ENCODE assay signal across 8 cellular contexts in genomic region chr6:12289655-12290489, GRCh38. TPM values are rescaled to one million over a fixed set of nuclear protein-coding genes. Genes with fewer than 3 reads are reported as not detected.
DNase-seq lines count a peak whose midpoint lies in the region; ATAC-seq, FAIRE-seq and TF ChIP-seq lines count a peak whose summit lies in the region.

Gene EDN1, plus strand, starts transcription at chr6:12290361. Its CDS starts 269 bp downstream, at chr6:12290630.

- H3K27me3 ChIP-seq in endothelial cell of umbilical vein (ENCODE audit: control insufficient read depth in 2 of 2, insufficient read depth in 2 of 2, low read length in 2 of 2), result no peaks in the 10 kb centered on the region

- H3K4me2 ChIP-seq in endothelial cell of umbilical vein (ENCODE audit: insufficient read depth, low read length), result peak within 1 kb of the TSS; percentile 93

- peak within 1 kb of the TSS; percentile 98 for H3K27ac ChIP-seq in endothelial cell of umbilical vein (ENCODE audit: insufficient read depth, low read depth, low read length)

- H3K4me3 ChIP-seq in endothelial cell of umbilical vein (replicated peaks in 1 of 3; ENCODE audit: insufficient read depth in 1 of 3, low read depth in 1 of 3, low read length in 3 of 3), result peak within 1 kb of the TSS; percentile 91 to 98 (median 96)

- peaks cover 23% of the 10 kb centered on the region for H3K4me1 ChIP-seq in endothelial cell of umbilical vein (ENCODE audit: control insufficient read depth, extremely low read depth, insufficient read depth, low read length)

- no peaks in the 10 kb centered on the region for H3K9me1 ChIP-seq in endothelial cell of umbilical vein (replicated peaks; ENCODE audit: control insufficient read depth, extremely low read depth, insufficient read depth, low read length)

- peak within 1 kb of the TSS; percentile 75 for H3K4me3 Mint-ChIP-seq in activated CD8-positive, alpha-beta T cell treated with anti-CD3 and anti-CD28 coated beads for 36 hours
- peak within 1 kb of the TSS; percentile 79 for H3K4me3 Mint-ChIP-seq in mesothelial cell of epicardium

- DNase-seq in AG08395 (ENCODE audit: low spot score) (peak; percentile 74), NCI-H226 (peak; percentile 79), endothelial cell of umbilical vein (ENCODE audit: low read depth, low spot score) (peak; percentile 100), mesothelial cell of epicardium (ENCODE audit: low spot score in 2 of 2, unreplicated experiment in 2 of 2) (peak; percentile 56 to 80)
- DNase-seq in activated CD8-positive, alpha-beta T cell treated with anti-CD3 and anti-CD28 coated beads for 36 hours, result peak; percentile 73
- peak; percentile 44 to 54 for DNase-seq in stimulated activated CD8-positive, alpha-beta memory T cell treated with anti-CD3 and anti-CD28 coated beads, Interleukin-2, amount 100 ng/mL, for 48 hours (ENCODE audit: low read depth in 2 of 2)

- H3K79me2 ChIP-seq in endothelial cell of umbilical vein (ENCODE audit: control insufficient read depth, insufficient read depth, low read length), result peaks cover 45% of the 10 kb centered on the region

- peak; percentile 18 for TF ChIP-seq CTCF in activated CD8-positive, alpha-beta T cell treated with anti-CD3 and anti-CD28 coated beads for 36 hours (IDR thresholded peaks at IDR 0.05)
- TF ChIP-seq CTCF in endothelial cell of umbilical vein (IDR thresholded peaks at IDR 0.05; ENCODE audit: extremely low read depth in 1 of 2, insufficient read depth in 1 of 2, low read depth in 1 of 2, low read length in 2 of 2) (no peak), mesothelial cell of epicardium (IDR thresholded peaks at IDR 0.05; ENCODE audit: unreplicated experiment) (no peak)

- no peak within 1 kb of the TSS for H3K27ac Mint-ChIP-seq in activated CD8-positive, alpha-beta T cell treated with anti-CD3 and anti-CD28 coated beads for 36 hours
- H3K27ac Mint-ChIP-seq in mesothelial cell of epicardium, result peak within 1 kb of the TSS; percentile 91

- FAIRE-seq in endothelial cell of umbilical vein (lab: Jason Lieb, UNC), result peak; percentile 83

- CTCF ChIA-PET in activated CD8-positive, alpha-beta T cell treated with anti-CD3 and anti-CD28 coated beads for 36 hours (lab: Charles Lee), result interaction anchor here (0.7 to 4.9 kb wide), 50 partner anchors 9 to 709 kb away, joined by 3 to 57 read pairs (median 4); no protein-coding TSS in a partner anchor
- CTCF ChIA-PET in endothelial cell of umbilical vein (lab: Charles Lee), result interaction anchor here (0.8 to 4.6 kb wide), 48 partner anchors 9 to 714 kb away, joined by 3 to 89 read pairs (median 5); partner anchors contain the start of gene HIVEP1

- H3K36me3 ChIP-seq in endothelial cell of umbilical vein (ENCODE audit: control insufficient read depth in 2 of 2, extremely low read depth in 1 of 2, insufficient read depth in 2 of 2, low read length in 2 of 2), result peaks cover 27 to 34% of the 10 kb centered on the region in 2 experiments

- no peaks in the 10 kb centered on the region for H3K9me3 Mint-ChIP-seq in activated CD8-positive, alpha-beta T cell treated with anti-CD3 and anti-CD28 coated beads for 36 hours
- no peaks in the 10 kb centered on the region for H3K9me3 Mint-ChIP-seq in mesothelial cell of epicardium

- intact Hi-C loops in activated CD8-positive, alpha-beta T cell treated with anti-CD3 and anti-CD28 coated beads for 36 hours (cut with micrococcal nuclease), result loop anchor here (5.0 to 10.0 kb wide), 3 partner anchors 138 to 633 kb away; no protein-coding TSS in a partner anchor
- intact Hi-C loops in endothelial cell of umbilical vein (cut with micrococcal nuclease), result loop anchor here (1.0 to 10.0 kb wide), 15 partner anchors 56 to 1078 kb away; no protein-coding TSS in a partner anchor

- TSS peak; percentile 81 for BruUV-seq in endothelial cell of umbilical vein (replicated peaks; lab: Mats Ljungman, UMichigan)

- ATAC-seq in GM18519 (IDR thresholded peaks at IDR 0.05; ENCODE audit: low FRiP score, unreplicated experiment) (peak; percentile 63), HG02981 (IDR thresholded peaks at IDR 0.05; ENCODE audit: unreplicated experiment) (peak; percentile 78)
- peak; percentile 89 for ATAC-seq in activated CD8-positive, alpha-beta T cell treated with anti-CD3 and anti-CD28 coated beads for 36 hours

- H3K9ac ChIP-seq in endothelial cell of umbilical vein (replicated peaks; ENCODE audit: extremely low read depth, insufficient read depth, low read length), result peak within 1 kb of the TSS; percentile 99

- H2AFZ ChIP-seq in endothelial cell of umbilical vein (ENCODE audit: low read depth, low read length), result no peak within 1 kb of the TSS

- peaks cover 9% of the 10 kb centered on the region for H3K4me1 Mint-ChIP-seq in activated CD8-positive, alpha-beta T cell treated with anti-CD3 and anti-CD28 coated beads for 36 hours (ENCODE audit: low read depth)
- peaks cover 55% of the 10 kb centered on the region for H3K4me1 Mint-ChIP-seq in mesothelial cell of epicardium

- no peaks in the 10 kb centered on the region for H3K36me3 Mint-ChIP-seq in activated CD8-positive, alpha-beta T cell treated with anti-CD3 and anti-CD28 coated beads for 36 hours (ENCODE audit: low read depth)
- H3K36me3 Mint-ChIP-seq in mesothelial cell of epicardium, result no peaks in the 10 kb centered on the region

- POLR2A ChIA-PET in activated CD8-positive, alpha-beta T cell treated with anti-CD3 and anti-CD28 coated beads for 36 hours (lab: Charles Lee), result interaction anchor here (0.6 to 0.7 kb wide), 3 partner anchors 13 to 649 kb away, joined by 3 read pairs; no protein-coding TSS in a partner anchor
- POLR2A ChIA-PET in endothelial cell of umbilical vein (lab: Charles Lee), result interaction anchor here (0.6 to 4.3 kb wide), 34 partner anchors 10 to 715 kb away, joined by 3 to 125 read pairs (median 4); partner anchors contain the start of gene HIVEP1

- dilution Hi-C loops in endothelial cell of umbilical vein (cut with MboI; ENCODE audit: extremely low pct_ligation_motif_present, low sequenced_read_pairs), result loop anchor here (10.0 to 25.0 kb wide), 4 partner anchors 197 to 678 kb away; no protein-coding TSS in a partner anchor

- peak; percentile 100 for TF ChIP-seq POLR2A in endothelial cell of umbilical vein (IDR thresholded peaks at IDR 0.05; ENCODE audit: low read depth, low read length)

- no peaks in the 10 kb centered on the region for H3K9me3 ChIP-seq in endothelial cell of umbilical vein (replicated peaks; ENCODE audit: control insufficient read depth, insufficient read depth, low read length)

- H3K27me3 Mint-ChIP-seq in activated CD8-positive, alpha-beta T cell treated with anti-CD3 and anti-CD28 coated beads for 36 hours, result peaks cover 29% of the 10 kb centered on the region
- H3K27me3 Mint-ChIP-seq in mesothelial cell of epicardium (ENCODE audit: low read depth), result peaks cover 14% of the 10 kb centered on the region

- H4K20me1 ChIP-seq in endothelial cell of umbilical vein (replicated peaks; ENCODE audit: control insufficient read depth, extremely low read depth, insufficient read depth, low read length), result peaks cover 4% of the 10 kb centered on the region

TF ChIP-seq in endothelial cell of umbilical vein, 7 proteins besides CTCF, POLR2A, EP300 and RAD21:
- TF ChIP-seq POLR2AphosphoS5 (IDR thresholded peaks at IDR 0.05; ENCODE audit: insufficient read depth, low read depth, low read length), result peak; percentile 100
- peak; percentile 97 for TF ChIP-seq GATA2 (IDR thresholded peaks at IDR 0.05; ENCODE audit: insufficient read depth, insufficient read length, low read depth, low read length)
- peak; percentile 75 for TF ChIP-seq MYC (IDR thresholded peaks at IDR 0.05; ENCODE audit: low read depth, low read length)
- TF ChIP-seq FOS (IDR thresholded peaks at IDR 0.05; ENCODE audit: borderline replicate concordance, insufficient read depth, low read length), result peak; percentile 95
- no peak for TF ChIP-seq EZH2 (IDR thresholded peaks at IDR 0.05; ENCODE audit: borderline replicate concordance, low read depth, low read length, severe bottlenecking)
- peak; percentile 90 for TF ChIP-seq JUN (IDR thresholded peaks at IDR 0.05; ENCODE audit: borderline replicate concordance, insufficient read depth, insufficient read length, low read depth)
- peak; percentile 55 for TF ChIP-seq MAX (IDR thresholded peaks at IDR 0.05; ENCODE audit: insufficient read depth, insufficient read length)

RNA-seq across cellular contexts. Expression of gene EDN1, which starts in this region (rescaled TPM):
- under 1 TPM in 1 of 2 experiments, not detected in 1; 0.14 TPM for total RNA-seq in activated CD8-positive, alpha-beta T cell treated with anti-CD3 and anti-CD28 coated beads for 36 hours
- total RNA-seq in endothelial cell of umbilical vein, result 493 and 514 TPM in 2 replicates
- 492 and 498 TPM in 2 replicates for polyA plus RNA-seq in endothelial cell of umbilical vein
- polyA plus RNA-seq in endothelial cell of umbilical vein (2011; cell fraction: cytosol; rRNA removed), result 660 and 712 TPM in 2 replicates
- polyA plus RNA-seq in endothelial cell of umbilical vein (2011; cell fraction: nucleus; rRNA removed), result 777 and 878 TPM in 2 replicates
- 406 and 493 TPM in 2 replicates for polyA plus RNA-seq in endothelial cell of umbilical vein (2012)
- polyA minus RNA-seq in endothelial cell of umbilical vein, result 345 and 433 TPM in 2 replicates
- 1.2 TPM for polyA minus RNA-seq in endothelial cell of umbilical vein (2011; cell fraction: cytosol; rRNA and poly(A)+ RNA removed)
- polyA minus RNA-seq in endothelial cell of umbilical vein (2011; cell fraction: nucleus; rRNA and poly(A)+ RNA removed), result 248 and 267 TPM in 2 replicates
- 7.4 to 8.9 TPM (median 8.5 TPM) in 3 replicates for total RNA-seq in mesothelial cell of epicardium

Comparison
In these comparisons a context has a peak if more than half of its experiments do, and no peak if none do; other contexts are left out.
1. Peak in every context shown above with its lines: DNase-seq, ATAC-seq, H3K4me3 ChIP-seq and H3K27ac ChIP-seq.
2. RNA of gene EDN1 (total RNA-seq): 493 to 514 TPM in endothelial cell of umbilical vein; 7.4 to 8.9 TPM in mesothelial cell of epicardium and 0.14 TPM in activated CD8-positive, alpha-beta T cell treated with anti-CD3 and anti-CD28 coated beads for 36 hours; every median in the first group is over 10 times any median in the second.
3. Peak in DNase-seq and ATAC-seq in activated CD8-positive, alpha-beta T cell treated with anti-CD3 and anti-CD28 coated beads for 36 hours; RNA of the gene not detected or under 1 TPM.
4. DNase-seq: peak in every context shown above with its lines; median percentile 100 in endothelial cell of umbilical vein; 79 in NCI-H226; 74 in AG08395; 73 in activated CD8-positive, alpha-beta T cell treated with anti-CD3 and anti-CD28 coated beads for 36 hours; 68 in mesothelial cell of epicardium; 49 in stimulated activated CD8-positive, alpha-beta memory T cell treated with anti-CD3 and anti-CD28 coated beads, Interleukin-2, amount 100 ng/mL, for 48 hours.